16 cellular contexts compared by ENCODE assay signal in the genomic region with DNA sequence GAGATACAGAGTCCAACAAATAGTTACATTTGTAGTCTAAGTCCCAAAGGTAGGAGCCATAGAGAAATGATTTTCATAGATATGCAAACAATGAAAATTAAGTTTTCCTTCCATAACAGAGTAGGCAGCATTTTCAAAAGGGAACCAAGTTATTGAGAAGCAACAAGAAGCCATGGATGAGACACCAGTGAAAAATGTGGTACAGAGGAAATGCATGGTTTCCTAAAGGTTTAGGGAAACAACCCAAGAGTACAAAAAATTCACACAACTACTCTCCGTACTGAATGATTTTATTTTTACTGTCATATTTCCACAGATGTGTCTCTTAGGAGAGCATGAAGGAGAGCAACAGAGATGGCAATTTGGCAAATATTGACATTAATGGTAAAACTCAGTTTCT.
DNase-seq lines count a peak whose midpoint lies in the region; ATAC-seq and TF ChIP-seq lines count a peak whose summit lies in the region.
"Had no signal": no experiment of that assay in that cellular context is flagged by ENCODE, and none has a peak within 500 bp of the region (broad histone marks: within the 10 kb centered on the region; RNA-seq: fewer than 3 reads in every experiment).

No MANE protein-coding gene starts in this region.

- H3K9me3 Mint-ChIP-seq in HFFc6, result no peaks in the 10 kb centered on the region
- H3K9me3 Mint-ChIP-seq: H9 had no signal

- no peaks in the 10 kb centered on the region for H3K27me3 Mint-ChIP-seq in HFFc6 (ENCODE audit: insufficient read depth)

- H3K9ac ChIP-seq in adipocyte (ENCODE audit: low read length), result no peak overlapping the region
- H3K9ac ChIP-seq in skeletal muscle satellite cell (ENCODE audit: low read depth, low read length), result no peak overlapping the region
- H3K9ac ChIP-seq: BLaER1 had no signal

- peaks cover 49% of the 10 kb centered on the region for H3K4me1 Mint-ChIP-seq in HFFc6 (ENCODE audit: low read depth)
- H3K4me1 Mint-ChIP-seq: H9 had no signal

- H3K9me3 ChIP-seq in adipocyte (ENCODE audit: control insufficient read depth, low read length), result no peaks in the 10 kb centered on the region
- H3K9me3 ChIP-seq in skeletal muscle satellite cell (replicated peaks; ENCODE audit: low read length), result no peaks in the 10 kb centered on the region
- no peaks in the 10 kb centered on the region for H3K9me3 ChIP-seq in upper lobe of right lung
- no peaks in the 10 kb centered on the region for H3K9me3 ChIP-seq in adrenal gland (replicated peaks in 1 of 3)
- H3K9me3 ChIP-seq: BLaER1, Peyer's patch had no signal

- peak overlapping the region; percentile 71 for H3K27ac Mint-ChIP-seq in HFFc6
- H3K27ac Mint-ChIP-seq: H9 had no signal

- DNase-seq in HFFc6 (peak; percentile 22), adipocyte (ENCODE audit: low read depth) (peak; percentile 20), fibroblast of pulmonary artery (ENCODE audit: low read depth) (peak; percentile 59), upper lobe of right lung (no peak), dorsolateral prefrontal cortex (no peak), adrenal gland (no peak)
- DNase-seq: H9, MV-4-11, NCI-H1417 treated with DMSO at 0.1 percent for 48 hours, NCI-H2029, NCI-H2171 treated with DMSO at 0.1 percent for 48 hours, NCI-H510A treated with DMSO at 0.1 percent for 48 hours, Peyer's patch, Right ventricle myocardium superior had no signal

- H3K36me3 ChIP-seq in adipocyte (ENCODE audit: control insufficient read depth, insufficient read depth, low read length, severe bottlenecking) (no peaks in the 10 kb centered on the region), skeletal muscle satellite cell (ENCODE audit: insufficient read depth, low read length) (no peaks in the 10 kb centered on the region), upper lobe of right lung (no peaks in the 10 kb centered on the region), adrenal gland (replicated peaks in 1 of 2) (no peaks in the 10 kb centered on the region)
- H3K36me3 ChIP-seq: BLaER1, Peyer's patch had no signal

- H3K4me3 Mint-ChIP-seq in HFFc6, result peak overlapping the region; percentile 7
- H3K4me3 Mint-ChIP-seq: H9 had no signal

- no peaks in the 10 kb centered on the region for H3K27me3 ChIP-seq in adipocyte (replicated peaks; ENCODE audit: control insufficient read depth, insufficient read depth, low read length)
- no peaks in the 10 kb centered on the region for H3K27me3 ChIP-seq in skeletal muscle satellite cell (ENCODE audit: control insufficient read depth, insufficient read depth, low read length)
- no peaks in the 10 kb centered on the region for H3K27me3 ChIP-seq in upper lobe of right lung
- H3K27me3 ChIP-seq in dorsolateral prefrontal cortex, result no peaks in the 10 kb centered on the region
- H3K27me3 ChIP-seq in adrenal gland, result no peaks in the 10 kb centered on the region
- H3K27me3 ChIP-seq: BLaER1, Peyer's patch had no signal

- H3K4me2 ChIP-seq in skeletal muscle satellite cell (ENCODE audit: low read length), result peak overlapping the region; percentile 8
- H3K4me2 ChIP-seq: BLaER1 had no signal

- no peaks in the 10 kb centered on the region for H3K36me3 Mint-ChIP-seq in HFFc6 (ENCODE audit: low read depth)

- WGBS in adrenal gland, 4 donors, result 39 to 57% (median 52%) methylated on average over 1 of the region's 1 CpG

- H3K4me1 ChIP-seq in adipocyte (ENCODE audit: control insufficient read depth, insufficient read depth, low read length) (no peaks in the 10 kb centered on the region), skeletal muscle satellite cell (ENCODE audit: control insufficient read depth, insufficient read depth, low read length) (peaks cover 34% of the 10 kb centered on the region), upper lobe of right lung (no peaks in the 10 kb centered on the region), adrenal gland (replicated peaks in 1 of 2) (no peaks in the 10 kb centered on the region)
- H3K4me1 ChIP-seq: BLaER1, Peyer's patch had no signal

- H3K27ac ChIP-seq in upper lobe of right lung (no peak overlapping the region), dorsolateral prefrontal cortex (no peak overlapping the region), adrenal gland (no peak overlapping the region)
- H3K27ac ChIP-seq: BLaER1, Peyer's patch had no signal

- TF ChIP-seq CTCF in HFFc6 (IDR thresholded peaks at IDR 0.05) (no peak), fibroblast of pulmonary artery (IDR thresholded peaks at IDR 0.05; ENCODE audit: low read length, missing control alignments) (no peak), upper lobe of right lung (IDR thresholded peaks at IDR 0.05) (no peak), dorsolateral prefrontal cortex (IDR thresholded peaks at IDR 0.05 in 54 of 56, conservative IDR thresholded peaks at IDR 0.05 in 2 of 56; ENCODE audit: low read depth in 1 of 56, partially characterized antibody in 56 of 56) (no peak), adrenal gland (IDR thresholded peaks at IDR 0.05) (no peak)

- TF ChIP-seq POLR2A in adrenal gland (IDR thresholded peaks at IDR 0.05), result no peak

- intact Hi-C loops in upper lobe of right lung (cut with DNase I) (no loop called here), dorsolateral prefrontal cortex (cut with DNase I) (no loop called here), adrenal gland (cut with DNase I) (no loop called here)

- H3K4me3 ChIP-seq in adipocyte (ENCODE audit: low read length) (no peak overlapping the region), fibroblast of pulmonary artery (replicated peaks; ENCODE audit: low read depth, low read length) (no peak overlapping the region), skeletal muscle satellite cell (ENCODE audit: low read length) (no peak overlapping the region), upper lobe of right lung (no peak overlapping the region), dorsolateral prefrontal cortex (no peak overlapping the region), adrenal gland (no peak overlapping the region)
- H3K4me3 ChIP-seq: BLaER1, Peyer's patch had no signal

- ATAC-seq in upper lobe of right lung, result no peak

Comparison
In these comparisons a context has a peak if more than half of its experiments do, and no peak if none do; other contexts are left out.
1. DNase-seq: peak in HFFc6 (single experiment), adipocyte (single experiment) and fibroblast of pulmonary artery (single experiment); none in upper lobe of right lung (single experiment), dorsolateral prefrontal cortex (0 of 10) and adrenal gland (0 of 7).